Comparison of ENCODE assay signal across 26 cellular contexts in genomic region chr16:69936751-69937211, GRCh38.
"Had no signal": no experiment of that assay in that cellular context is flagged by ENCODE, and none has a peak within 500 bp of the region (broad histone marks: within the 10 kb centered on the region; RNA-seq: fewer than 3 reads in every experiment).

No MANE protein-coding gene starts in this region.

- H3K4me3 ChIP-seq: colonic mucosa, heart left ventricle, psoas muscle, smooth muscle cell, stomach, suprapubic skin, uterus had no signal

- H3K4me1 Mint-ChIP-seq: activated B cell treated with CpG ODN at 0.5 μM for 24 hours; activated CD4-positive, alpha-beta T cell treated with anti-CD3 and anti-CD28 coated beads for 36 hours; naive thymus-derived CD4-positive, alpha-beta T cell; stimulated activated naive B cell treated with anti-CD40 and anti-IgM and Interleukin-4, amounts not matched to agents 10 μg/mL and 1 μg/mL and 100 μg/mL, for 72 hours had no signal

- H3K4me1 ChIP-seq: colonic mucosa, heart left ventricle, parathyroid adenoma, psoas muscle, stomach, suprapubic skin, uterus had no signal

- H3K27me3 Mint-ChIP-seq: activated B cell treated with CpG ODN at 0.5 μM for 24 hours; activated CD4-positive, alpha-beta T cell treated with anti-CD3 and anti-CD28 coated beads for 36 hours; activated CD8-positive, alpha-beta memory T cell treated with anti-CD3 and anti-CD28 coated beads, Interleukin-2, amount 10 ng/mL, durations not matched to agents 7 days and 5 days; naive thymus-derived CD4-positive, alpha-beta T cell; stimulated activated naive B cell treated with anti-CD40 and anti-IgM and Interleukin-4, amounts not matched to agents 10 μg/mL and 1 μg/mL and 100 μg/mL, for 72 hours; type B pancreatic cell had no signal

- H3K9me3 ChIP-seq: colonic mucosa, heart left ventricle, psoas muscle, stomach, suprapubic skin, uterus had no signal

- H3K36me3 ChIP-seq: uterus had no signal

- H3K27me3 ChIP-seq: colonic mucosa, heart left ventricle, stomach, suprapubic skin, uterus had no signal

- H3K27ac ChIP-seq: colonic mucosa, heart left ventricle, parathyroid adenoma, psoas muscle, stomach, suprapubic skin, uterus had no signal

- H3K4me3 Mint-ChIP-seq: activated B cell treated with CpG ODN at 0.5 μM for 24 hours; activated CD4-positive, alpha-beta T cell treated with anti-CD3 and anti-CD28 coated beads for 36 hours; activated CD8-positive, alpha-beta memory T cell treated with anti-CD3 and anti-CD28 coated beads, Interleukin-2, amount 10 ng/mL, durations not matched to agents 7 days and 5 days; activated CD8-positive, alpha-beta T cell treated with anti-CD3 and anti-CD28 coated beads, Interleukin-2, amount 10 ng/mL, durations not matched to agents 7 days and 5 days; naive thymus-derived CD4-positive, alpha-beta T cell; stimulated activated naive B cell treated with anti-CD40 and anti-IgM and Interleukin-4, amounts not matched to agents 10 μg/mL and 1 μg/mL and 100 μg/mL, for 72 hours; T-helper 2 cell treated with Interferon-gamma antibody and Interleukin-4, amounts not matched to agents 5 μg/mL and 100 μg/mL, for 36 hours; type B pancreatic cell had no signal

- DNase-seq: activated B cell treated with CpG ODN at 0.5 μM for 24 hours; activated CD4-positive, alpha-beta T cell treated with anti-CD3 and anti-CD28 coated beads for 36 hours; activated CD8-positive, alpha-beta memory T cell treated with anti-CD3 and anti-CD28 coated beads, Interleukin-2, amount 10 ng/mL, durations not matched to agents 7 days and 5 days; activated CD8-positive, alpha-beta T cell treated with anti-CD3 and anti-CD28 coated beads, Interleukin-2, amount 10 ng/mL, durations not matched to agents 7 days and 5 days; activated naive CD4-positive, alpha-beta T cell; activated T-cell treated with anti-CD3 and anti-CD28 coated beads, Interleukin-2, amount 50 U/mL, for 48 hours; colonic mucosa; left ventricle myocardium superior; mammary epithelial cell; naive thymus-derived CD4-positive, alpha-beta T cell; psoas muscle; stimulated activated CD4-positive, alpha-beta T cell treated with anti-CD3 and anti-CD28 coated beads, Interleukin-15, amount 100 ng/mL, for 24 hours; stimulated activated CD4-positive, alpha-beta T cell treated with anti-CD3 and anti-CD28 coated beads, Interleukin-2, amount 100 ng/mL, for 24 hours; stimulated activated naive B cell treated with anti-CD40 and anti-IgM and Interleukin-4, amounts not matched to agents 10 μg/mL and 1 μg/mL and 100 μg/mL, for 72 hours; stomach; T-helper 1 cell; uterus had no signal

- H3K27ac Mint-ChIP-seq: activated B cell treated with CpG ODN at 0.5 μM for 24 hours; activated CD4-positive, alpha-beta T cell treated with anti-CD3 and anti-CD28 coated beads for 36 hours; activated CD8-positive, alpha-beta memory T cell treated with anti-CD3 and anti-CD28 coated beads, Interleukin-2, amount 10 ng/mL, durations not matched to agents 7 days and 5 days; activated CD8-positive, alpha-beta T cell treated with anti-CD3 and anti-CD28 coated beads, Interleukin-2, amount 10 ng/mL, durations not matched to agents 7 days and 5 days; activated T-helper 2 cell treated with anti-CD3 and anti-CD28 coated beads, Interferon-gamma antibody, Interleukin-2, Interleukin-4, amounts not matched to agents 10 μg/mL and 5 μg/mL and 100 μg/mL, durations not matched to agents 14 hours and 24 hours and 36 hours; stimulated activated naive B cell treated with anti-CD40 and anti-IgM and Interleukin-4, amounts not matched to agents 10 μg/mL and 1 μg/mL and 100 μg/mL, for 72 hours; T-helper 2 cell treated with Interferon-gamma antibody and Interleukin-4, amounts not matched to agents 5 μg/mL and 100 μg/mL, for 36 hours; type B pancreatic cell had no signal

- H3K9me3 Mint-ChIP-seq: activated B cell treated with CpG ODN at 0.5 μM for 24 hours; activated naive CD4-positive, alpha-beta T cell treated with anti-CD3 and anti-CD28 coated beads, Interleukin-2, amount 50 U/mL, for 72 hours; activated T-helper 2 cell treated with anti-CD3 and anti-CD28 coated beads, Interferon-gamma antibody, Interleukin-2, Interleukin-4, amounts not matched to agents 10 μg/mL and 5 μg/mL and 100 μg/mL, durations not matched to agents 14 hours and 24 hours and 36 hours; stimulated activated naive B cell treated with anti-CD40 and anti-IgM and Interleukin-4, amounts not matched to agents 10 μg/mL and 1 μg/mL and 100 μg/mL, for 72 hours; T-helper 2 cell treated with Interferon-gamma antibody and Interleukin-4, amounts not matched to agents 5 μg/mL and 100 μg/mL, for 36 hours; type B pancreatic cell had no signal

- ATAC-seq: activated CD4-positive, alpha-beta T cell treated with anti-CD3 and anti-CD28 coated beads for 36 hours; activated CD8-positive, alpha-beta memory T cell treated with anti-CD3 and anti-CD28 coated beads, Interleukin-2, amount 10 ng/mL, durations not matched to agents 7 days and 5 days; activated CD8-positive, alpha-beta T cell treated with anti-CD3 and anti-CD28 coated beads, Interleukin-2, amount 10 ng/mL, durations not matched to agents 7 days and 5 days; activated naive CD4-positive, alpha-beta T cell treated with anti-CD3 and anti-CD28 coated beads, Interleukin-2, amount 50 U/mL, for 72 hours; esophagus mucosa; heart left ventricle; left ventricle myocardium superior; naive thymus-derived CD4-positive, alpha-beta T cell; psoas muscle; stimulated activated naive B cell treated with anti-CD40 and anti-IgM and Interleukin-4, amounts not matched to agents 10 μg/mL and 1 μg/mL and 100 μg/mL, for 72 hours had no signal
